In the genomic region with DNA sequence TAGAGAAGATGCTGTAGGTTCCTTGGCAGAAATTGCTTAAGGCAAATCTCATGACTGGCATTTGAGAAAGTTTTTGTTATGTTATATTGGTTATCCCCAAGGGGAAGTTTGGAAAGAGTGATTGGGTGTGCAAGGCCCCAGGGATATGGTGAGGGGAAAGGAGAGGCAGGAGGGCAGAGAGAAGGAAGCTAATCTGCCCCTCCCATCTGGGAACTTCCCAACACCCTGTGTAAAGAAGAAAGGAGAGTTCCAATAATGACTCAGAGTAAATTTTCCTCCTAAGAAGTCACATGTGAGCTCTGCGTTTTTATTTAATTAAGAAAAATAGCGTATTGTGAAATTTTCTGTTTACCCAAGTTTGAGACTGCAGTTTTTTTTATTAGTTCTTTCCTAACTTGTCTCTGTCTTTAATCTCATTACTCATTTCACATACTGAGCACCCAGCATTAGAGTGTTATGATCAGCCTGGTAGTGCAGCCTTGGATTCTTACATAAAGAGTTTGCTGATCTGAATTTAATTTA, we compare ENCODE assay signal across 8 cellular contexts. TPM values are rescaled to one million over a fixed set of nuclear protein-coding genes. Genes with fewer than 3 reads are reported as not detected.
DNase-seq lines count a peak whose midpoint lies in the region; ATAC-seq, FAIRE-seq and TF ChIP-seq lines count a peak whose summit lies in the region.

No MANE protein-coding gene starts in this region.

- H3K36me3 ChIP-seq in heart left ventricle (no peaks in the 10 kb centered on the region), adrenal gland (replicated peaks in 1 of 2) (no peaks in the 10 kb centered on the region)

- no peak for TF ChIP-seq CTCF in heart left ventricle (IDR thresholded peaks at IDR 0.05)
- no peak for TF ChIP-seq CTCF in adrenal gland (IDR thresholded peaks at IDR 0.05)

- H3K4me3 ChIP-seq in heart left ventricle (no peak overlapping the region), adrenal gland (no peak overlapping the region)

- no peak for TF ChIP-seq POLR2A in heart left ventricle (IDR thresholded peaks at IDR 0.05)
- TF ChIP-seq POLR2A in adrenal gland (IDR thresholded peaks at IDR 0.05) = no peak

- peak; percentile 69 to 78 (median 75) for ATAC-seq in heart left ventricle
- peak; percentile 60 for ATAC-seq in left lobe of liver
- no peak for ATAC-seq in GM21367 (IDR thresholded peaks at IDR 0.05; ENCODE audit: unreplicated experiment)

- FAIRE-seq in urothelium cell line (lab: Jason Lieb, UNC) = no peak

- H3K9me3 ChIP-seq in heart left ventricle = no peaks in the 10 kb centered on the region
- H3K9me3 ChIP-seq in adrenal gland (replicated peaks in 1 of 3) = no peaks in the 10 kb centered on the region

- peaks cover 0 to 30% (median 0%) of the 10 kb centered on the region in 12 donors for H3K4me1 ChIP-seq in heart left ventricle
- peaks cover 0 to 13% of the 10 kb centered on the region in 2 donors for H3K4me1 ChIP-seq in adrenal gland (replicated peaks in 1 of 2)

- H3K27ac ChIP-seq in heart left ventricle (peak overlapping the region in 1 of 12 donors; percentile 89), adrenal gland (peak overlapping the region in 2 of 5 donors; percentile 17 to 51)

- 38 to 60% (median 53%) methylated on average over 2 of the region's 2 CpGs for WGBS in heart left ventricle, 4 donors
- WGBS in adrenal gland, 4 donors = 13 to 28% (median 21%) methylated on average over 2 of the region's 2 CpGs

- H3K27me3 ChIP-seq in heart left ventricle = no peaks in the 10 kb centered on the region
- H3K27me3 ChIP-seq in adrenal gland = no peaks in the 10 kb centered on the region

- intact Hi-C loops in heart left ventricle (cut with DNase I) (no loop called here), cardiac septum (cut with DNase I) (no loop called here), adrenal gland (cut with DNase I) (no loop called here)

- DNase-seq in heart left ventricle (peak in 1 of 5 donors; percentile 31), cardiac septum (ENCODE audit: low spot score) (no peak), adrenal gland (peak in 5 of 7 donors; percentile 16 to 55 (median 44)), left lobe of liver (ENCODE audit: low spot score) (no peak), urothelium cell line (ENCODE audit: low spot score) (peak; percentile 21), Kasumi-1 (lab: John Stamatoyannopoulos, UW) (no peak), pons (ENCODE audit: low spot score) (no peak)

RNA-seq across cellular contexts. Expression of a gene that starts 3.1 kb away (rescaled TPM):
- total RNA-seq in heart left ventricle = 10 to 100 TPM in 1 of 9 donors, 1 to 10 TPM in 4, under 1 TPM in 4; 0.38 to 14.0 (median 1.1) TPM
- polyA plus RNA-seq in heart left ventricle = under 1 TPM; 0.69 to 0.76 TPM
- total RNA-seq in cardiac septum = 0.67 TPM
- 10 to 100 TPM in 5 of 8 donors, 1 to 10 TPM in 3; 1.9 to 18.8 (median 13.2) TPM for total RNA-seq in adrenal gland
- polyA plus RNA-seq in adrenal gland = 1 to 10 TPM; 3.9 to 4.9 (median 4.5) TPM
- 38.6 TPM for total RNA-seq in left lobe of liver

Comparison
In these comparisons a context has a peak if more than half of its experiments do, and no peak if none do; other contexts are left out.
1. DNase-seq: peak in adrenal gland (5 of 7) and urothelium cell line (single experiment); none in cardiac septum (single experiment), left lobe of liver (single experiment), Kasumi-1 (0 of 2) and pons (single experiment).